8 cellular contexts compared by ENCODE assay signal in genomic region chr4:87007345-87008181, GRCh38.
DNase-seq lines count a peak whose midpoint lies in the region; ATAC-seq and TF ChIP-seq lines count a peak whose summit lies in the region.

No MANE protein-coding gene starts in this region.

- peak overlapping the region; percentile 88 for H2AFZ ChIP-seq in parathyroid adenoma

- H3K9me3 ChIP-seq in BE2C (no peaks in the 10 kb centered on the region), cardiac muscle cell (ENCODE audit: low read depth) (no peaks in the 10 kb centered on the region), parathyroid adenoma (ENCODE audit: control insufficient read depth, low read length) (no peaks in the 10 kb centered on the region)

- ATAC-seq in HG03159 (IDR thresholded peaks at IDR 0.05; ENCODE audit: unreplicated experiment) (no peak), HG03469 (IDR thresholded peaks at IDR 0.05; ENCODE audit: unreplicated experiment) (no peak)

- peaks cover 14% of the 10 kb centered on the region for H3K4me1 ChIP-seq in BE2C
- peaks cover 45% of the 10 kb centered on the region for H3K4me1 ChIP-seq in cardiac muscle cell (ENCODE audit: low read depth)
- peaks cover 7% of the 10 kb centered on the region for H3K4me1 ChIP-seq in parathyroid adenoma

- H3K27ac ChIP-seq in cardiac muscle cell (peak overlapping the region; percentile 99), parathyroid adenoma (peak overlapping the region; percentile 99)

- H3K4me3 ChIP-seq in BE2C (ENCODE audit: low read depth, low read length) (peak overlapping the region; percentile 86), cardiac muscle cell (peak overlapping the region; percentile 67), parathyroid adenoma (ENCODE audit: low read depth, low read length) (peak overlapping the region; percentile 98)

- peak overlapping the region; percentile 90 for H3K4me2 ChIP-seq in parathyroid adenoma (ENCODE audit: low read length)

- TF ChIP-seq CTCF in BE2C (IDR thresholded peaks at IDR 0.05; ENCODE audit: low read depth, low read length): no peak
- no peak for TF ChIP-seq CTCF in cardiac muscle cell (IDR thresholded peaks at IDR 0.05; ENCODE audit: low read depth, low read length)
- TF ChIP-seq CTCF in parathyroid adenoma (IDR thresholded peaks at IDR 0.05): no peak

- peak overlapping the region; percentile 67 for H3K9ac ChIP-seq in parathyroid adenoma

- H3K27me3 ChIP-seq in BE2C: no peaks in the 10 kb centered on the region
- H3K27me3 ChIP-seq in cardiac muscle cell: no peaks in the 10 kb centered on the region
- H3K27me3 ChIP-seq in parathyroid adenoma (ENCODE audit: control insufficient read depth, insufficient read depth, low read length): no peaks in the 10 kb centered on the region

- H3K36me3 ChIP-seq in BE2C: no peaks in the 10 kb centered on the region
- H3K36me3 ChIP-seq in cardiac muscle cell: no peaks in the 10 kb centered on the region
- H3K36me3 ChIP-seq in parathyroid adenoma (ENCODE audit: control insufficient read depth, insufficient read depth, low read length): no peaks in the 10 kb centered on the region

- DNase-seq in BE2C (peak; percentile 69), HPDE6-E6E7 (ENCODE audit: extremely low spot score) (peak; percentile 12), RPMI7951 (ENCODE audit: low read depth) (peak; percentile 49), cardiac muscle cell (ENCODE audit: low read depth in 1 of 2, low spot score in 1 of 2) (peak; percentile 69 to 75)
- DNase-seq in activated naive CD8-positive, alpha-beta T cell treated with anti-CD3 and anti-CD28 coated beads, Interleukin-2, amount 50 U/mL, for 16 hours (ENCODE audit: low read depth, low spot score): peak; percentile 11

- peaks cover 16% of the 10 kb centered on the region for H3K79me2 ChIP-seq in parathyroid adenoma

Comparison
In these comparisons a context has a peak if more than half of its experiments do, and no peak if none do; other contexts are left out.
1. DNase-seq: peak in every context shown above with its lines; median percentile 72 in cardiac muscle cell; 69 in BE2C; 49 in RPMI7951; 12 in HPDE6-E6E7; 11 in activated naive CD8-positive, alpha-beta T cell treated with anti-CD3 and anti-CD28 coated beads, Interleukin-2, amount 50 U/mL, for 16 hours.